Comparison of ENCODE assay signal across 1 cellular context in the genomic region with DNA sequence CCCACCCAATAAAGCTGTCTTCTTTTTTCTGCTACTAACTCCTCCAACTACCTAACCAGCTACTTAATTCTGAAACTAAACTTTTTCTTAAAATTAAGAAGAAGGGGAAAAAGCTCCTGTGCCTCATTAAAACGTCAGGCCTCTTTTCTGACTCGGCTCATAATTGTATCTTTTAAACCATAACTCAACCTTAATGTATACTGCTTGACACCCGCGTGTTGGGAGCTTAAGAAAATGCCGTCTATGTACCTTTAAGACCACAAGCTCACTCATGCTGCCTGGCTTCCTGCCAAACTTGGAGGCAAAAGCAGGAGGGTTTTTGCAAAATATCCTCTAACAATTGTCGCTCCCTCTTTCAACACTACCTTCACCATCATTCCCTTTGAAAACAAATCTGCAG.
TF ChIP-seq lines count a peak whose summit lies in the region.

No MANE protein-coding gene starts in this region.

TF ChIP-seq in HepG2, 621 proteins besides CTCF, POLR2A, EP300 and RAD21 (continued from another document):
- TF ChIP-seq, protein P1, sequence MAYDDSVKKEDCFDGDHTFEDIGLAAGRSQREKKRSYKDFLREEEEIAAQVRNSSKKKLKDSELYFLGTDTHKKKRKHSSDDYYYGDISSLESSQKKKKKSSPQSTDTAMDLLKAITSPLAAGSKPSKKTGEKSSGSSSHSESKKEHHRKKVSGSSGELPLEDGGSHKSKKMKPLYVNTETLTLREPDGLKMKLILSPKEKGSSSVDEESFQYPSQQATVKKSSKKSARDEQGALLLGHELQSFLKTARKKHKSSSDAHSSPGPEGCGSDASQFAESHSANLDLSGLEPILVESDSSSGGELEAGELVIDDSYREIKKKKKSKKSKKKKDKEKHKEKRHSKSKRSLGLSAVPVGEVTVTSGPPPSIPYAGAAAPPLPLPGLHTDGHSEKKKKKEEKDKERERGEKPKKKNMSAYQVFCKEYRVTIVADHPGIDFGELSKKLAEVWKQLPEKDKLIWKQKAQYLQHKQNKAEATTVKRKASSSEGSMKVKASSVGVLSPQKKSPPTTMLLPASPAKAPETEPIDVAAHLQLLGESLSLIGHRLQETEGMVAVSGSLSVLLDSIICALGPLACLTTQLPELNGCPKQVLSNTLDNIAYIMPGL (CRISPR knock-in tag; IDR thresholded peaks at IDR 0.05; ENCODE audit: borderline replicate concordance in 1 of 2, low read depth in 1 of 2): no peak
- no peak for TF ChIP-seq ZNF496 (CRISPR knock-in tag; IDR thresholded peaks at IDR 0.05; ENCODE audit: insufficient replicate concordance)
- TF ChIP-seq ONECUT2 (CRISPR knock-in tag; IDR thresholded peaks at IDR 0.05): no peak
